In the genomic region with DNA sequence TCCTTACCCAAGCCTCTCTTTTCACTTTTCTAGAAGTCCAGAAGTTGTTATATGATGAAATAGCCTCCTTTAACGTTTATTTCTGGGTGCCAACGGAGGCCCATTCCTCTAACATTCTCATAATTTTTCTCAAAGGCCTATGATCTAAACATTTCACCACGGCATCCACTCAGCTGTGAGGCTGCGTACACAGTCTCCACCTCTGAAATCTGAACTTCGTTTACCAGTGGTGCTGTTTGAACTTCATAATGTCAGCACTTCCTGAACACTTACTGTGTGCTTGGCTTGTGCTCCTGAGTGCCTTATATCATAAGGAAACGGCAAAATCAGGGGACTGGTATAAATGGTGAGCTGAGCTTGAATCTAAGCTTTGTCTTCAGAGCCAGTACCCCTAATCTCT, we compare ENCODE assay signal across 14 cellular contexts. TPM values are rescaled to one million over a fixed set of nuclear protein-coding genes. Genes with fewer than 3 reads are reported as not detected.
DNase-seq lines count a peak whose midpoint lies in the region; ATAC-seq, FAIRE-seq and TF ChIP-seq lines count a peak whose summit lies in the region.
"Had no signal": no experiment of that assay in that cellular context is flagged by ENCODE, and none has a peak within 500 bp of the region (broad histone marks: within the 10 kb centered on the region; RNA-seq: fewer than 3 reads in every experiment).

No MANE protein-coding gene starts in this region.

- BruUV-seq in IMR-90 (replicated peaks; lab: Mats Ljungman, UMichigan) (no TSS peak), endothelial cell of umbilical vein (replicated peaks; lab: Mats Ljungman, UMichigan) (no TSS peak), PC-3 (replicated peaks; lab: Mats Ljungman, UMichigan) (no TSS peak)

- H3K27me3 ChIP-seq in IMR-90 (ENCODE audit: control insufficient read depth, insufficient read depth, low read length) (no peaks in the 10 kb centered on the region), endothelial cell of umbilical vein (ENCODE audit: control insufficient read depth in 2 of 2, insufficient read depth in 2 of 2, low read length in 2 of 2) (peaks cover 0 to 4% of the 10 kb centered on the region in 2 experiments), PC-3 (ENCODE audit: low read length) (no peaks in the 10 kb centered on the region)
- no peaks in the 10 kb centered on the region for H3K27me3 ChIP-seq in naive thymus-derived CD4-positive, alpha-beta T cell (ENCODE audit: control insufficient read depth in 2 of 2, insufficient read depth in 2 of 2, low read length in 2 of 2)
- H3K27me3 ChIP-seq: BLaER1 treated with 17β-estradiol and CSF1 and Interleukin-3, amounts not matched to agents 10 nM and 100 nM; MG63; SJCRH30 had no signal

- no peaks in the 10 kb centered on the region for H3K27me3 Mint-ChIP-seq in naive thymus-derived CD4-positive, alpha-beta T cell

- ATAC-seq in IMR-90 (ENCODE audit: low read depth) (peak; percentile 99), SK-N-SH treated with all-trans-retinoic acid at 6 μM for 48 hours (no peak), PC-3 (no peak)
- ATAC-seq in naive thymus-derived CD4-positive, alpha-beta T cell, result no peak

- H3K9me3 ChIP-seq in IMR-90 (ENCODE audit: control insufficient read depth, insufficient read depth, low read length), result no peaks in the 10 kb centered on the region
- no peaks in the 10 kb centered on the region for H3K9me3 ChIP-seq in endothelial cell of umbilical vein (replicated peaks; ENCODE audit: control insufficient read depth, insufficient read depth, low read length)
- no peaks in the 10 kb centered on the region for H3K9me3 ChIP-seq in naive thymus-derived CD4-positive, alpha-beta T cell (ENCODE audit: control insufficient read depth in 2 of 3, low read length in 3 of 3)
- no peaks in the 10 kb centered on the region for H3K9me3 ChIP-seq in PC-3 (ENCODE audit: low read length)
- H3K9me3 ChIP-seq: BLaER1 treated with 17β-estradiol and CSF1 and Interleukin-3, amounts not matched to agents 10 nM and 100 nM; MG63; SJCRH30 had no signal

- no peak for TF ChIP-seq POLR2A in IMR-90 (IDR thresholded peaks at IDR 0.05; ENCODE audit: low read depth, low read length)
- no peak for TF ChIP-seq POLR2A in endothelial cell of umbilical vein (IDR thresholded peaks at IDR 0.05; ENCODE audit: low read depth, low read length)

- whole genome bisulfite sequencing in IMR-90 (ENCODE audit: extremely low coverage in 2 of 2, insufficient read length in 1 of 2), 2 experiments, result no CpG with 5 or more reads among the region's 6 CpGs

- no peak overlapping the region for H2BK120ac ChIP-seq in IMR-90 (ENCODE audit: low read depth, low read length)

- H3K56ac ChIP-seq in IMR-90 (ENCODE audit: extremely low read depth, insufficient read depth, low read length), result no peak overlapping the region

- H3K4me2 ChIP-seq in IMR-90 (ENCODE audit: low read depth, low read length) (peak overlapping the region; percentile 35; the same call in 1 of the 2 replicates), endothelial cell of umbilical vein (ENCODE audit: insufficient read depth, low read length) (no peak overlapping the region), PC-3 (ENCODE audit: low read length) (no peak overlapping the region)
- H3K4me2 ChIP-seq: BLaER1 treated with 17β-estradiol and CSF1 and Interleukin-3, amounts not matched to agents 10 nM and 100 nM had no signal

- H3K9ac ChIP-seq in IMR-90 (ENCODE audit: low read depth, low read length), result no peak overlapping the region
- H3K9ac ChIP-seq in endothelial cell of umbilical vein (replicated peaks; ENCODE audit: extremely low read depth, insufficient read depth, low read length), result no peak overlapping the region
- no peak overlapping the region for H3K9ac ChIP-seq in PC-3 (ENCODE audit: low read length)
- H3K9ac ChIP-seq: BLaER1 treated with 17β-estradiol and CSF1 and Interleukin-3, amounts not matched to agents 10 nM and 100 nM had no signal

- no peaks in the 10 kb centered on the region for H3K4me1 Mint-ChIP-seq in naive thymus-derived CD4-positive, alpha-beta T cell

- DNase-seq in IMR-90, result peak; percentile 64
- peak; percentile 89 for DNase-seq in NCI-H510A treated with DMSO at 0.1 percent for 48 hours (lab: John Stamatoyannopoulos, UW)
- no peak for DNase-seq in endothelial cell of umbilical vein (ENCODE audit: low read depth, low spot score)
- DNase-seq in pons (ENCODE audit: low spot score), result peak; percentile 10
- no peak for DNase-seq in naive thymus-derived CD4-positive, alpha-beta T cell
- no peak for DNase-seq in PC-3
- DNase-seq: DMS 273 treated with DMSO at 0.1 percent for 48 hours, MG63, NCI-H1092 treated with DMSO at 0.1 percent for 48 hours, NCI-H1694 treated with DMSO at 0.1 percent for 48 hours, RPMI8226, SJCRH30 had no signal

- peaks cover 6% of the 10 kb centered on the region for H3K4me1 ChIP-seq in IMR-90 (ENCODE audit: control insufficient read depth, insufficient read depth, low read length)
- peaks cover under 1% of the 10 kb centered on the region for H3K4me1 ChIP-seq in endothelial cell of umbilical vein (ENCODE audit: control insufficient read depth, extremely low read depth, insufficient read depth, low read length)
- no peaks in the 10 kb centered on the region for H3K4me1 ChIP-seq in naive thymus-derived CD4-positive, alpha-beta T cell (ENCODE audit: control insufficient read depth in 2 of 2, insufficient read depth in 2 of 2, low read length in 2 of 2)
- H3K4me1 ChIP-seq in PC-3 (ENCODE audit: insufficient read depth, low read length), result no peaks in the 10 kb centered on the region
- H3K4me1 ChIP-seq: SJCRH30 had no signal

- H3K27ac ChIP-seq in IMR-90 (ENCODE audit: insufficient read depth, low read length), result peak overlapping the region; percentile 57; the same call in 1 of the 2 replicates
- no peak overlapping the region for H3K27ac ChIP-seq in endothelial cell of umbilical vein (ENCODE audit: insufficient read depth, low read depth, low read length)
- no peak overlapping the region for H3K27ac ChIP-seq in naive thymus-derived CD4-positive, alpha-beta T cell (ENCODE audit: low read depth, low read length)
- H3K27ac ChIP-seq in PC-3 (ENCODE audit: low read length), result no peak overlapping the region
- H3K27ac ChIP-seq: BLaER1 treated with 17β-estradiol and CSF1 and Interleukin-3, amounts not matched to agents 10 nM and 100 nM; SJCRH30 had no signal

- H3K9me1 ChIP-seq in IMR-90 (ENCODE audit: insufficient read depth, low read length) (peaks cover 5% of the 10 kb centered on the region; the same call in 1 of the 2 replicates), endothelial cell of umbilical vein (replicated peaks; ENCODE audit: control insufficient read depth, extremely low read depth, insufficient read depth, low read length) (no peaks in the 10 kb centered on the region)

- no peak overlapping the region for H3K14ac ChIP-seq in IMR-90 (replicated peaks; ENCODE audit: low read depth, low read length)

- H3K79me2 ChIP-seq in endothelial cell of umbilical vein (ENCODE audit: control insufficient read depth, insufficient read depth, low read length), result no peaks in the 10 kb centered on the region
- no peaks in the 10 kb centered on the region for H3K79me2 ChIP-seq in PC-3 (ENCODE audit: low read length)

- no peak overlapping the region for H2AFZ ChIP-seq in IMR-90 (replicated peaks; ENCODE audit: low read length, poor library complexity)
- no peak overlapping the region for H2AFZ ChIP-seq in endothelial cell of umbilical vein (ENCODE audit: low read depth, low read length)
- H2AFZ ChIP-seq in PC-3 (ENCODE audit: low read length), result no peak overlapping the region

- no peak overlapping the region for H3K23ac ChIP-seq in IMR-90 (ENCODE audit: low read depth, low read length)

- H4K5ac ChIP-seq in IMR-90 (ENCODE audit: low read depth, low read length), result no peak overlapping the region

- H3K79me1 ChIP-seq in IMR-90 (ENCODE audit: low read depth in 1 of 2, low read length in 2 of 2), result no peaks in the 10 kb centered on the region

- H3K4me3 Mint-ChIP-seq in naive thymus-derived CD4-positive, alpha-beta T cell, result no peak overlapping the region

- CTCF ChIA-PET in IMR-90 (lab: Yijun Ruan, JAX), result no interaction called here
- CTCF ChIA-PET in endothelial cell of umbilical vein (lab: Charles Lee), result interaction anchor here (1.7 kb wide), 1 partner anchor 35 kb away, joined by 4 read pairs; no protein-coding TSS in a partner anchor
- CTCF ChIA-PET in naive thymus-derived CD4-positive, alpha-beta T cell (lab: Charles Lee), result no interaction called here
- CTCF ChIA-PET in PC-3 (lab: Charles Lee), result no interaction called here

- H3K18ac ChIP-seq in IMR-90 (ENCODE audit: low read depth, low read length), result no peak overlapping the region

- dilution Hi-C loops in IMR-90 (cut with HindIII; ENCODE audit: low sequenced_read_pairs, unreplicated experiment) (no loop called here), endothelial cell of umbilical vein (cut with MboI; ENCODE audit: extremely low pct_ligation_motif_present, low sequenced_read_pairs) (no loop called here)

- no peak overlapping the region for H2BK5ac ChIP-seq in IMR-90 (ENCODE audit: low read depth, low read length, poor library complexity, severe bottlenecking)

- H3K4me3 ChIP-seq in IMR-90 (ENCODE audit: insufficient read depth, low read depth, low read length), result no peak overlapping the region
- no peak overlapping the region for H3K4me3 ChIP-seq in endothelial cell of umbilical vein (replicated peaks in 1 of 3; ENCODE audit: insufficient read depth in 1 of 3, low read depth in 1 of 3, low read length in 3 of 3)
- H3K4me3 ChIP-seq in naive thymus-derived CD4-positive, alpha-beta T cell (ENCODE audit: low read length), result no peak overlapping the region
- H3K4me3 ChIP-seq in PC-3 (ENCODE audit: low read length), result no peak overlapping the region
- H3K4me3 ChIP-seq: BLaER1 treated with 17β-estradiol and CSF1 and Interleukin-3, amounts not matched to agents 10 nM and 100 nM; MG63; SJCRH30 had no signal

- no peak overlapping the region for H2AK5ac ChIP-seq in IMR-90 (ENCODE audit: low read depth, low read length)

- no peaks in the 10 kb centered on the region for H3K9me3 Mint-ChIP-seq in naive thymus-derived CD4-positive, alpha-beta T cell

- intact Hi-C loops in IMR-90 (cut with micrococcal nuclease) (loop anchor here (5.0 kb wide), 1 partner anchor 47 kb away; the partner anchor contains the start of gene UBE4B), endothelial cell of umbilical vein (cut with micrococcal nuclease) (no loop called here), PC-3 (cut with micrococcal nuclease) (no loop called here)
- intact Hi-C loops in naive thymus-derived CD4-positive, alpha-beta T cell (cut with micrococcal nuclease), result no loop called here

- H3K36me3 ChIP-seq in IMR-90 (ENCODE audit: control insufficient read depth, insufficient read depth, low read length) (peaks cover 13% of the 10 kb centered on the region), endothelial cell of umbilical vein (ENCODE audit: control insufficient read depth in 2 of 2, extremely low read depth in 1 of 2, insufficient read depth in 2 of 2, low read length in 2 of 2) (peaks cover 0 to 2% of the 10 kb centered on the region in 2 experiments), PC-3 (ENCODE audit: low read depth, low read length) (no peaks in the 10 kb centered on the region)
- peaks cover 0 to 20% (median 0%) of the 10 kb centered on the region in 3 experiments for H3K36me3 ChIP-seq in naive thymus-derived CD4-positive, alpha-beta T cell (ENCODE audit: control insufficient read depth in 2 of 3, insufficient read depth in 3 of 3, low read length in 3 of 3)
- H3K36me3 ChIP-seq: MG63, SJCRH30 had no signal

- H3K4ac ChIP-seq in IMR-90 (ENCODE audit: low read depth, low read length), result no peak overlapping the region; the same call in 1 of the 2 replicates

- H2BK20ac ChIP-seq in IMR-90 (ENCODE audit: low read depth, low read length), result no peak overlapping the region

- H3K27ac Mint-ChIP-seq in naive thymus-derived CD4-positive, alpha-beta T cell, result no peak overlapping the region

- TF ChIP-seq CTCF in IMR-90 (conservative IDR thresholded peaks at IDR 0.05; ENCODE audit: low read depth, low read length) (no peak), endothelial cell of umbilical vein (IDR thresholded peaks at IDR 0.05; ENCODE audit: extremely low read depth in 1 of 2, insufficient read depth in 1 of 2, low read depth in 1 of 2, low read length in 2 of 2) (no peak), PC-3 (conservative IDR thresholded peaks at IDR 0.05; ENCODE audit: low read depth, low read length) (no peak)

- no peaks in the 10 kb centered on the region for H3F3A ChIP-seq in PC-3 (ENCODE audit: low read length, unreplicated experiment)

- H3K9me2 ChIP-seq in PC-3 (replicated peaks; ENCODE audit: low read length), result no peaks in the 10 kb centered on the region

- no peak overlapping the region for H4K91ac ChIP-seq in IMR-90 (ENCODE audit: insufficient read depth, low read depth, low read length)

- no peak overlapping the region for H2BK15ac ChIP-seq in IMR-90 (ENCODE audit: low read depth, low read length)

- peak overlapping the region in 1 of 2 experiments; percentile 57; a peak in 1 of 4 replicates for H4K8ac ChIP-seq in IMR-90 (ENCODE audit: low read depth in 2 of 2, low read length in 2 of 2)

- no peak for TF ChIP-seq RAD21 in IMR-90 (IDR thresholded peaks at IDR 0.05; ENCODE audit: low read length)

- no peak overlapping the region for H2AK9ac ChIP-seq in IMR-90 (replicated peaks; ENCODE audit: low read depth, low read length, poor library complexity)

- POLR2A ChIA-PET in IMR-90 (lab: Charles Lee; ENCODE audit: unreplicated experiment), result no interaction called here
- POLR2A ChIA-PET in endothelial cell of umbilical vein (lab: Charles Lee), result no interaction called here
- POLR2A ChIA-PET in naive thymus-derived CD4-positive, alpha-beta T cell (lab: Charles Lee), result no interaction called here
- POLR2A ChIA-PET in PC-3 (lab: Charles Lee; ENCODE audit: unreplicated experiment), result no interaction called here

- FAIRE-seq in endothelial cell of umbilical vein (lab: Jason Lieb, UNC), result peak; percentile 57

- in situ Hi-C loops in IMR-90 (cut with MboI; ENCODE audit: low sequenced_read_pairs), result no loop called here

- peaks cover 3 to 21% (median 6%) of the 10 kb centered on the region in 5 donors for H3K36me3 Mint-ChIP-seq in naive thymus-derived CD4-positive, alpha-beta T cell

- H4K20me1 ChIP-seq in IMR-90 (ENCODE audit: insufficient read depth, low read length) (no peaks in the 10 kb centered on the region), endothelial cell of umbilical vein (replicated peaks; ENCODE audit: control insufficient read depth, extremely low read depth, insufficient read depth, low read length) (no peaks in the 10 kb centered on the region), PC-3 (ENCODE audit: low read length) (no peaks in the 10 kb centered on the region)
- H4K20me1 ChIP-seq: BLaER1 treated with 17β-estradiol and CSF1 and Interleukin-3, amounts not matched to agents 10 nM and 100 nM had no signal

RNA-seq across cellular contexts. Expression of gene RBP7, which starts 12.0 kb away (rescaled TPM):
- total RNA-seq in IMR-90 (2012; rRNA removed) (not detected in 2 replicates), endothelial cell of umbilical vein (not detected in 2 replicates), PC-3 (2014; rRNA removed) (6.0 and 7.5 TPM in 2 replicates)
- polyA plus RNA-seq in IMR-90 (2012; rRNA removed) (0.17 and 0.29 TPM in 2 replicates), endothelial cell of umbilical vein (not detected in 2 replicates)
- 0.09 and 0.21 TPM in 2 replicates for polyA plus RNA-seq in IMR-90 (2012; cell fraction: cytosol; rRNA removed)
- polyA plus RNA-seq in IMR-90 (2012; cell fraction: nucleus; rRNA removed; ENCODE audit: low replicate concordance), result not detected in 2 replicates
- polyA plus RNA-seq in endothelial cell of umbilical vein (2011; cell fraction: cytosol; rRNA removed), result not detected in 2 replicates
- 0.29 TPM in 1 of 2 replicates, not detected in the other for polyA plus RNA-seq in endothelial cell of umbilical vein (2011; cell fraction: nucleus; rRNA removed)
- polyA plus RNA-seq in endothelial cell of umbilical vein (2012), result not detected in 2 replicates
- polyA minus RNA-seq in endothelial cell of umbilical vein, result not detected in 2 replicates
- polyA minus RNA-seq in endothelial cell of umbilical vein (2011; cell fraction: cytosol; rRNA and poly(A)+ RNA removed), result not detected
- not detected in 2 replicates for polyA minus RNA-seq in endothelial cell of umbilical vein (2011; cell fraction: nucleus; rRNA and poly(A)+ RNA removed)
- total RNA-seq in naive thymus-derived CD4-positive, alpha-beta T cell, result 10 to 100 TPM in 1 of 5 experiments, 1 to 10 TPM in 1, not detected in 3; 2.2 to 18.4 TPM
- not detected for polyA plus RNA-seq in naive thymus-derived CD4-positive, alpha-beta T cell
- total RNA-seq: SJCRH30 had no signal

RNA-seq across cellular contexts. Expression of gene NMNAT1, which starts 41.7 kb away (rescaled TPM):
- total RNA-seq in IMR-90 (2012; rRNA removed), result 11.7 and 11.9 TPM in 2 replicates
- 7.8 and 9.1 TPM in 2 replicates for polyA plus RNA-seq in IMR-90 (2012; rRNA removed)
- polyA plus RNA-seq in IMR-90 (2012; cell fraction: cytosol; rRNA removed), result 3.7 and 4.9 TPM in 2 replicates
- 3.2 and 7.2 TPM in 2 replicates for polyA plus RNA-seq in IMR-90 (2012; cell fraction: nucleus; rRNA removed; ENCODE audit: low replicate concordance)
- 7.4 and 9.8 TPM in 2 replicates for total RNA-seq in endothelial cell of umbilical vein
- polyA plus RNA-seq in endothelial cell of umbilical vein, result 4.4 and 4.8 TPM in 2 replicates
- polyA plus RNA-seq in endothelial cell of umbilical vein (2011; cell fraction: cytosol; rRNA removed), result 5.0 and 5.2 TPM in 2 replicates
- polyA plus RNA-seq in endothelial cell of umbilical vein (2011; cell fraction: nucleus; rRNA removed), result 3.0 and 4.0 TPM in 2 replicates
- 16.2 and 22.0 TPM in 2 replicates for polyA plus RNA-seq in endothelial cell of umbilical vein (2012)
- 6.3 and 7.2 TPM in 2 replicates for polyA minus RNA-seq in endothelial cell of umbilical vein
- polyA minus RNA-seq in endothelial cell of umbilical vein (2011; cell fraction: cytosol; rRNA and poly(A)+ RNA removed), result 3.1 TPM
- polyA minus RNA-seq in endothelial cell of umbilical vein (2011; cell fraction: nucleus; rRNA and poly(A)+ RNA removed), result 1.4 and 3.5 TPM in 2 replicates
- 1 to 10 TPM; 2.7 to 8.3 (median 7.5) TPM for total RNA-seq in naive thymus-derived CD4-positive, alpha-beta T cell
- polyA plus RNA-seq in naive thymus-derived CD4-positive, alpha-beta T cell, result 1 to 10 TPM; 5.5 to 9.5 TPM
- total RNA-seq in PC-3 (2014; rRNA removed), result 4.6 and 7.3 TPM in 2 replicates

RNA-seq across cellular contexts. Expression of gene LZIC, which starts 41.8 kb away (rescaled TPM):
- total RNA-seq in IMR-90 (2012; rRNA removed) (19.0 and 37.2 TPM in 2 replicates), endothelial cell of umbilical vein (22.7 and 23.4 TPM in 2 replicates), PC-3 (2014; rRNA removed) (27.2 and 32.5 TPM in 2 replicates)
- polyA plus RNA-seq in IMR-90 (2012; rRNA removed) (8.7 and 11.6 TPM in 2 replicates), endothelial cell of umbilical vein (2.9 and 3.7 TPM in 2 replicates)
- 1.5 and 2.7 TPM in 2 replicates for polyA plus RNA-seq in IMR-90 (2012; cell fraction: cytosol; rRNA removed)
- 0.40 and 4.7 TPM in 2 replicates for polyA plus RNA-seq in IMR-90 (2012; cell fraction: nucleus; rRNA removed; ENCODE audit: low replicate concordance)
- 7.5 and 7.7 TPM in 2 replicates for polyA plus RNA-seq in endothelial cell of umbilical vein (2011; cell fraction: cytosol; rRNA removed)
- 4.1 and 6.7 TPM in 2 replicates for polyA plus RNA-seq in endothelial cell of umbilical vein (2011; cell fraction: nucleus; rRNA removed)
- 17.0 and 27.1 TPM in 2 replicates for polyA plus RNA-seq in endothelial cell of umbilical vein (2012)
- polyA minus RNA-seq in endothelial cell of umbilical vein, result 6.0 and 6.3 TPM in 2 replicates
- 9.6 TPM for polyA minus RNA-seq in endothelial cell of umbilical vein (2011; cell fraction: cytosol; rRNA and poly(A)+ RNA removed)
- polyA minus RNA-seq in endothelial cell of umbilical vein (2011; cell fraction: nucleus; rRNA and poly(A)+ RNA removed), result 2.6 and 3.7 TPM in 2 replicates
- 10 to 100 TPM; 18.0 to 35.1 (median 31.0) TPM for total RNA-seq in naive thymus-derived CD4-positive, alpha-beta T cell
- 10 to 100 TPM; 39.1 to 44.0 TPM for polyA plus RNA-seq in naive thymus-derived CD4-positive, alpha-beta T cell

RNA-seq across cellular contexts. Expression of gene UBE4B, which starts 47.8 kb away (rescaled TPM):
- total RNA-seq in IMR-90 (2012; rRNA removed) (39.3 and 41.9 TPM in 2 replicates), endothelial cell of umbilical vein (54.5 and 56.7 TPM in 2 replicates), PC-3 (2014; rRNA removed) (37.9 and 42.1 TPM in 2 replicates)
- polyA plus RNA-seq in IMR-90 (2012; rRNA removed) (24.6 and 26.5 TPM in 2 replicates), endothelial cell of umbilical vein (13.3 and 17.8 TPM in 2 replicates)
- polyA plus RNA-seq in IMR-90 (2012; cell fraction: cytosol; rRNA removed), result 13.6 and 17.6 TPM in 2 replicates
- polyA plus RNA-seq in IMR-90 (2012; cell fraction: nucleus; rRNA removed; ENCODE audit: low replicate concordance), result 28.2 and 61.0 TPM in 2 replicates
- polyA plus RNA-seq in endothelial cell of umbilical vein (2011; cell fraction: cytosol; rRNA removed), result 23.1 and 24.8 TPM in 2 replicates
- 48.4 and 50.7 TPM in 2 replicates for polyA plus RNA-seq in endothelial cell of umbilical vein (2011; cell fraction: nucleus; rRNA removed)
- polyA plus RNA-seq in endothelial cell of umbilical vein (2012), result 26.9 and 29.3 TPM in 2 replicates
- polyA minus RNA-seq in endothelial cell of umbilical vein, result 39.1 and 40.9 TPM in 2 replicates
- 19.6 TPM for polyA minus RNA-seq in endothelial cell of umbilical vein (2011; cell fraction: cytosol; rRNA and poly(A)+ RNA removed)
- polyA minus RNA-seq in endothelial cell of umbilical vein (2011; cell fraction: nucleus; rRNA and poly(A)+ RNA removed), result 30.8 and 43.2 TPM in 2 replicates
- total RNA-seq in naive thymus-derived CD4-positive, alpha-beta T cell, result 10 to 100 TPM; 37.9 to 48.3 (median 39.3) TPM
- polyA plus RNA-seq in naive thymus-derived CD4-positive, alpha-beta T cell, result 10 to 100 TPM in 1 of 2 donors, 1 to 10 TPM in 1; 7.5 to 10.8 TPM

Comparison
In these comparisons a context has a peak if more than half of its experiments do, and no peak if none do; other contexts are left out.
1. DNase-seq: peak in IMR-90 (single experiment), NCI-H510A treated with DMSO at 0.1 percent for 48 hours (single experiment) and pons (single experiment); none in endothelial cell of umbilical vein (single experiment), naive thymus-derived CD4-positive, alpha-beta T cell (0 of 9) and PC-3 (single experiment).